ENCODE assay signal across 22 cellular contexts in genomic region chr2:23041443-23041842, GRCh38.
"Had no signal": no experiment of that assay in that cellular context is flagged by ENCODE, and none has a peak within 500 bp of the region (broad histone marks: within the 10 kb centered on the region; RNA-seq: fewer than 3 reads in every experiment).

No MANE protein-coding gene starts in this region.

- ATAC-seq: activated CD4-positive, alpha-beta T cell treated with anti-CD3 and anti-CD28 coated beads for 36 hours; mucosa of descending colon had no signal

- FAIRE-seq: endometrium, TTC549 had no signal

- H3K4me1 ChIP-seq: left ventricle myocardium inferior, right lobe of liver had no signal

- H3K27ac ChIP-seq: left ventricle myocardium inferior, right lobe of liver, vagina had no signal

- H3K4me3 ChIP-seq: left ventricle myocardium inferior, mucosa of descending colon, right lobe of liver, tibial nerve, vagina had no signal

- H3K36me3 ChIP-seq: left ventricle myocardium inferior, right lobe of liver, tibial nerve, vagina had no signal

- H3K9me3 ChIP-seq: left ventricle myocardium inferior, mucosa of descending colon, right lobe of liver, tibial nerve, vagina had no signal

- H3K27me3 ChIP-seq: right lobe of liver, tibial nerve, vagina had no signal

- DNase-seq: activated B cell treated with CpG ODN at 0.5 μM for 24 hours; activated CD4-positive, alpha-beta T cell treated with anti-CD3 and anti-CD28 coated beads for 36 hours; activated CD4-positive, alpha-beta T cell treated with anti-CD3 and anti-CD28 coated beads, Interleukin-2, amount 50 U/mL, for 48 hours; activated CD8-positive, alpha-beta memory T cell treated with anti-CD3 and anti-CD28 coated beads, Interleukin-2, amount 50 U/mL, for 48 hours; activated naive CD4-positive, alpha-beta T cell treated with anti-CD3 and anti-CD28 coated beads, Interleukin-2, amount 10 ng/mL, durations not matched to agents 7 days and 5 days; activated T-cell treated with anti-CD3 and anti-CD28 coated beads, Interleukin-2, amount 50 U/mL, for 48 hours; amygdala; foreskin fibroblast; glutamatergic neuron; hippocampal formation; kidney glomerular epithelial cell; left ventricle myocardium inferior; naive B cell; posterior cingulate gyrus; right lobe of liver; stimulated activated CD4-positive, alpha-beta T cell treated with anti-CD3 and anti-CD28 coated beads, Interleukin-4, amount 100 ng/mL, for 24 hours; T-helper 1 cell had no signal
